1 cellular context compared by ENCODE assay signal in the genomic region with DNA sequence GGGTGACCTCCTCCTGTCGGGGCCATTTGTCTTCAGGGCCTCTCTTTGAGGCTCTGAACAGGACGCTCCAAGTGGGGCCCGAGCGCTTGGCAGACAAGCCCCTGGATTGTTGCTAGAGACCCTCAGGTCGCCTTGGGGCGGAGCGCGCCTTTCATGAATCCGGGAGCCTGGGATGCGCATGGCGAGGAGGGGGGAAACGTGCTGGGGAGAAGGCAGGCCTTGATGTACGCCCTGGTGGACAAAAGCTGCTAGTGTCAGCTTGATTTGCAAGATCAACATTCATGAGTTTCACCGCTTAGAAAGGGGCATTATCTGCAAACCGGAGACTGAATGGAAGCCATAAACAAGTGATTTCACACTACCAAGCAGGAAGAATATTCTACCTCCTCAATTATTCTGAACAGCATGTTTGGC.
TF ChIP-seq lines count a peak whose summit lies in the region.

No MANE protein-coding gene starts in this region.

TF ChIP-seq in WTC11, 78 proteins besides CTCF, POLR2A, EP300 and RAD21 (continued from another document and continues in another):
- TF ChIP-seq, protein P1, sequence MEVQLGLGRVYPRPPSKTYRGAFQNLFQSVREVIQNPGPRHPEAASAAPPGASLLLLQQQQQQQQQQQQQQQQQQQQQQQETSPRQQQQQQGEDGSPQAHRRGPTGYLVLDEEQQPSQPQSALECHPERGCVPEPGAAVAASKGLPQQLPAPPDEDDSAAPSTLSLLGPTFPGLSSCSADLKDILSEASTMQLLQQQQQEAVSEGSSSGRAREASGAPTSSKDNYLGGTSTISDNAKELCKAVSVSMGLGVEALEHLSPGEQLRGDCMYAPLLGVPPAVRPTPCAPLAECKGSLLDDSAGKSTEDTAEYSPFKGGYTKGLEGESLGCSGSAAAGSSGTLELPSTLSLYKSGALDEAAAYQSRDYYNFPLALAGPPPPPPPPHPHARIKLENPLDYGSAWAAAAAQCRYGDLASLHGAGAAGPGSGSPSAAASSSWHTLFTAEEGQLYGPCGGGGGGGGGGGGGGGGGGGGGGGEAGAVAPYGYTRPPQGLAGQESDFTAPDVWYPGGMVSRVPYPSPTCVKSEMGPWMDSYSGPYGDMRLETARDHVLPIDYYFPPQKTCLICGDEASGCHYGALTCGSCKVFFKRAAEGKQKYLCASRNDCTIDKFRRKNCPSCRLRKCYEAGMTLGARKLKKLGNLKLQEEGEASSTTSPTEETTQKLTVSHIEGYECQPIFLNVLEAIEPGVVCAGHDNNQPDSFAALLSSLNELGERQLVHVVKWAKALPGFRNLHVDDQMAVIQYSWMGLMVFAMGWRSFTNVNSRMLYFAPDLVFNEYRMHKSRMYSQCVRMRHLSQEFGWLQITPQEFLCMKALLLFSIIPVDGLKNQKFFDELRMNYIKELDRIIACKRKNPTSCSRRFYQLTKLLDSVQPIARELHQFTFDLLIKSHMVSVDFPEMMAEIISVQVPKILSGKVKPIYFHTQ (CRISPR knock-in tag; IDR thresholded peaks at IDR 0.05), result no peak
- TF ChIP-seq CREB1 (CRISPR knock-in tag; IDR thresholded peaks at IDR 0.05) (no peak), ZNF396 (CRISPR knock-in tag; IDR thresholded peaks at IDR 0.05; ENCODE audit: borderline replicate concordance) (no peak), PRRX2 (CRISPR knock-in tag; IDR thresholded peaks at IDR 0.05) (no peak), NR2C2 (CRISPR knock-in tag; IDR thresholded peaks at IDR 0.05) (0 out of 2 replicates have a peak, but pooled peaks have one; percentile 3), ZNF138 (CRISPR knock-in tag; conservative IDR thresholded peaks at IDR 0.05) (no peak), IRF2 (CRISPR knock-in tag; IDR thresholded peaks at IDR 0.05; ENCODE audit: borderline replicate concordance, low read depth) (no peak), GTF2I (CRISPR knock-in tag; conservative IDR thresholded peaks at IDR 0.05) (no peak), ESRRA (CRISPR knock-in tag; IDR thresholded peaks at IDR 0.05; ENCODE audit: borderline replicate concordance) (0 out of 2 replicates have a peak, but pooled peaks have one; percentile 11), ZMAT4 (CRISPR knock-in tag; IDR thresholded peaks at IDR 0.05) (no peak), ARID4B (CRISPR knock-in tag; IDR thresholded peaks at IDR 0.05; ENCODE audit: borderline replicate concordance) (no peak), MLX (CRISPR knock-in tag; IDR thresholded peaks at IDR 0.05) (no peak), ETV6 (CRISPR knock-in tag; IDR thresholded peaks at IDR 0.05) (peak; percentile 4; the same call in 1 of the 2 replicates), JUN (CRISPR knock-in tag; IDR thresholded peaks at IDR 0.05) (no peak), ZNF671 (CRISPR knock-in tag; IDR thresholded peaks at IDR 0.05) (no peak), TEAD4 (CRISPR knock-in tag; IDR thresholded peaks at IDR 0.05) (no peak), SP1 (CRISPR knock-in tag; conservative IDR thresholded peaks at IDR 0.05) (no peak), ATF1 (CRISPR knock-in tag; IDR thresholded peaks at IDR 0.05) (0 out of 2 replicates have a peak, but pooled peaks have one; percentile 23), ZNF532 (CRISPR knock-in tag; IDR thresholded peaks at IDR 0.05; ENCODE audit: borderline replicate concordance) (no peak), SOX15 (CRISPR knock-in tag; IDR thresholded peaks at IDR 0.05) (no peak), ZNF219 (CRISPR knock-in tag; IDR thresholded peaks at IDR 0.05; ENCODE audit: borderline replicate concordance) (no peak), NFATC4 (CRISPR knock-in tag; IDR thresholded peaks at IDR 0.05) (no peak), EMX1 (CRISPR knock-in tag; IDR thresholded peaks at IDR 0.05) (no peak)
- TF ChIP-seq, protein P2, sequence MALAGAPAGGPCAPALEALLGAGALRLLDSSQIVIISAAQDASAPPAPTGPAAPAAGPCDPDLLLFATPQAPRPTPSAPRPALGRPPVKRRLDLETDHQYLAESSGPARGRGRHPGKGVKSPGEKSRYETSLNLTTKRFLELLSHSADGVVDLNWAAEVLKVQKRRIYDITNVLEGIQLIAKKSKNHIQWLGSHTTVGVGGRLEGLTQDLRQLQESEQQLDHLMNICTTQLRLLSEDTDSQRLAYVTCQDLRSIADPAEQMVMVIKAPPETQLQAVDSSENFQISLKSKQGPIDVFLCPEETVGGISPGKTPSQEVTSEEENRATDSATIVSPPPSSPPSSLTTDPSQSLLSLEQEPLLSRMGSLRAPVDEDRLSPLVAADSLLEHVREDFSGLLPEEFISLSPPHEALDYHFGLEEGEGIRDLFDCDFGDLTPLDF (CRISPR knock-in tag; IDR thresholded peaks at IDR 0.05), result no peak; the same call in 1 of the 2 replicates
- TF ChIP-seq, protein P3, sequence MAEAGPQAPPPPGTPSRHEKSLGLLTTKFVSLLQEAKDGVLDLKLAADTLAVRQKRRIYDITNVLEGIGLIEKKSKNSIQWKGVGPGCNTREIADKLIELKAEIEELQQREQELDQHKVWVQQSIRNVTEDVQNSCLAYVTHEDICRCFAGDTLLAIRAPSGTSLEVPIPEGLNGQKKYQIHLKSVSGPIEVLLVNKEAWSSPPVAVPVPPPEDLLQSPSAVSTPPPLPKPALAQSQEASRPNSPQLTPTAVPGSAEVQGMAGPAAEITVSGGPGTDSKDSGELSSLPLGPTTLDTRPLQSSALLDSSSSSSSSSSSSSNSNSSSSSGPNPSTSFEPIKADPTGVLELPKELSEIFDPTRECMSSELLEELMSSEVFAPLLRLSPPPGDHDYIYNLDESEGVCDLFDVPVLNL (CRISPR knock-in tag; IDR thresholded peaks at IDR 0.05; ENCODE audit: borderline replicate concordance, low read depth), result no peak
- TF ChIP-seq, protein P4, sequence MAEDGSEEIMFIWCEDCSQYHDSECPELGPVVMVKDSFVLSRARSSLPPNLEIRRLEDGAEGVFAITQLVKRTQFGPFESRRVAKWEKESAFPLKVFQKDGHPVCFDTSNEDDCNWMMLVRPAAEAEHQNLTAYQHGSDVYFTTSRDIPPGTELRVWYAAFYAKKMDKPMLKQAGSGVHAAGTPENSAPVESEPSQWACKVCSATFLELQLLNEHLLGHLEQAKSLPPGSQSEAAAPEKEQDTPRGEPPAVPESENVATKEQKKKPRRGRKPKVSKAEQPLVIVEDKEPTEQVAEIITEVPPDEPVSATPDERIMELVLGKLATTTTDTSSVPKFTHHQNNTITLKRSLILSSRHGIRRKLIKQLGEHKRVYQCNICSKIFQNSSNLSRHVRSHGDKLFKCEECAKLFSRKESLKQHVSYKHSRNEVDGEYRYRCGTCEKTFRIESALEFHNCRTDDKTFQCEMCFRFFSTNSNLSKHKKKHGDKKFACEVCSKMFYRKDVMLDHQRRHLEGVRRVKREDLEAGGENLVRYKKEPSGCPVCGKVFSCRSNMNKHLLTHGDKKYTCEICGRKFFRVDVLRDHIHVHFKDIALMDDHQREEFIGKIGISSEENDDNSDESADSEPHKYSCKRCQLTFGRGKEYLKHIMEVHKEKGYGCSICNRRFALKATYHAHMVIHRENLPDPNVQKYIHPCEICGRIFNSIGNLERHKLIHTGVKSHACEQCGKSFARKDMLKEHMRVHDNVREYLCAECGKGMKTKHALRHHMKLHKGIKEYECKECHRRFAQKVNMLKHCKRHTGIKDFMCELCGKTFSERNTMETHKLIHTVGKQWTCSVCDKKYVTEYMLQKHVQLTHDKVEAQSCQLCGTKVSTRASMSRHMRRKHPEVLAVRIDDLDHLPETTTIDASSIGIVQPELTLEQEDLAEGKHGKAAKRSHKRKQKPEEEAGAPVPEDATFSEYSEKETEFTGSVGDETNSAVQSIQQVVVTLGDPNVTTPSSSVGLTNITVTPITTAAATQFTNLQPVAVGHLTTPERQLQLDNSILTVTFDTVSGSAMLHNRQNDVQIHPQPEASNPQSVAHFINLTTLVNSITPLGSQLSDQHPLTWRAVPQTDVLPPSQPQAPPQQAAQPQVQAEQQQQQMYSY (CRISPR knock-in tag; IDR thresholded peaks at IDR 0.05), result no peak
- TF ChIP-seq, protein P5, sequence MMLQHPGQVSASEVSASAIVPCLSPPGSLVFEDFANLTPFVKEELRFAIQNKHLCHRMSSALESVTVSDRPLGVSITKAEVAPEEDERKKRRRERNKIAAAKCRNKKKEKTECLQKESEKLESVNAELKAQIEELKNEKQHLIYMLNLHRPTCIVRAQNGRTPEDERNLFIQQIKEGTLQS (CRISPR knock-in tag; conservative IDR thresholded peaks at IDR 0.05), result no peak
- TF ChIP-seq, protein P6, sequence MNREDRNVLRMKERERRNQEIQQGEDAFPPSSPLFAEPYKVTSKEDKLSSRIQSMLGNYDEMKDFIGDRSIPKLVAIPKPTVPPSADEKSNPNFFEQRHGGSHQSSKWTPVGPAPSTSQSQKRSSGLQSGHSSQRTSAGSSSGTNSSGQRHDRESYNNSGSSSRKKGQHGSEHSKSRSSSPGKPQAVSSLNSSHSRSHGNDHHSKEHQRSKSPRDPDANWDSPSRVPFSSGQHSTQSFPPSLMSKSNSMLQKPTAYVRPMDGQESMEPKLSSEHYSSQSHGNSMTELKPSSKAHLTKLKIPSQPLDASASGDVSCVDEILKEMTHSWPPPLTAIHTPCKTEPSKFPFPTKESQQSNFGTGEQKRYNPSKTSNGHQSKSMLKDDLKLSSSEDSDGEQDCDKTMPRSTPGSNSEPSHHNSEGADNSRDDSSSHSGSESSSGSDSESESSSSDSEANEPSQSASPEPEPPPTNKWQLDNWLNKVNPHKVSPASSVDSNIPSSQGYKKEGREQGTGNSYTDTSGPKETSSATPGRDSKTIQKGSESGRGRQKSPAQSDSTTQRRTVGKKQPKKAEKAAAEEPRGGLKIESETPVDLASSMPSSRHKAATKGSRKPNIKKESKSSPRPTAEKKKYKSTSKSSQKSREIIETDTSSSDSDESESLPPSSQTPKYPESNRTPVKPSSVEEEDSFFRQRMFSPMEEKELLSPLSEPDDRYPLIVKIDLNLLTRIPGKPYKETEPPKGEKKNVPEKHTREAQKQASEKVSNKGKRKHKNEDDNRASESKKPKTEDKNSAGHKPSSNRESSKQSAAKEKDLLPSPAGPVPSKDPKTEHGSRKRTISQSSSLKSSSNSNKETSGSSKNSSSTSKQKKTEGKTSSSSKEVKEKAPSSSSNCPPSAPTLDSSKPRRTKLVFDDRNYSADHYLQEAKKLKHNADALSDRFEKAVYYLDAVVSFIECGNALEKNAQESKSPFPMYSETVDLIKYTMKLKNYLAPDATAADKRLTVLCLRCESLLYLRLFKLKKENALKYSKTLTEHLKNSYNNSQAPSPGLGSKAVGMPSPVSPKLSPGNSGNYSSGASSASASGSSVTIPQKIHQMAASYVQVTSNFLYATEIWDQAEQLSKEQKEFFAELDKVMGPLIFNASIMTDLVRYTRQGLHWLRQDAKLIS (CRISPR knock-in tag; IDR thresholded peaks at IDR 0.05; ENCODE audit: borderline replicate concordance), result no peak
